ENCODE assay signal across 8 cellular contexts in genomic region chr16:68843482-68844210, GRCh38. TPM values are rescaled to one million over a fixed set of nuclear protein-coding genes. Genes with fewer than 3 reads are reported as not detected.
DNase-seq lines count a peak whose midpoint lies in the region; ATAC-seq and TF ChIP-seq lines count a peak whose summit lies in the region.

TANGO6 (plus strand) TSS chr16:68843531; CDS start chr16:68843618, 87 bp downstream.

- TF ChIP-seq POLR2A in esophagus squamous epithelium (IDR thresholded peaks at IDR 0.05), result peak in 1 of 4 donors; percentile 42

- BruUV-seq in Panc1 (replicated peaks; lab: Mats Ljungman, UMichigan), result no TSS peak

- no peaks in the 10 kb centered on the region for H3K27me3 ChIP-seq in Panc1 (ENCODE audit: control insufficient read depth, insufficient read depth, low read length)
- no peaks in the 10 kb centered on the region for H3K27me3 ChIP-seq in esophagus squamous epithelium

- H3K4me3 ChIP-seq in Panc1 (ENCODE audit: low read depth in 2 of 2, low read length in 2 of 2), result peak within 1 kb of the TSS; percentile 83 to 87
- H3K4me3 ChIP-seq in esophagus squamous epithelium, result peak within 1 kb of the TSS; percentile 83 to 100 (median 92)

- in situ Hi-C loops in KBM-7 (cut with MboI; ENCODE audit: low pct_unique_long_range_greater_than_20kb, low sequenced_read_pairs) (no loop called here), Panc1 (cut with HindIII; ENCODE audit: low pct_unique_long_range_greater_than_20kb, low sequenced_read_pairs) (no loop called here)

- peaks cover 5% of the 10 kb centered on the region for H3K36me3 Mint-ChIP-seq in activated T-cell treated with anti-CD3 and anti-CD28 coated beads, Interleukin-2, amount 50 U/mL, for 4 hours (ENCODE audit: insufficient read depth)
- peaks cover 10% of the 10 kb centered on the region for H3K36me3 Mint-ChIP-seq in stimulated activated effector memory CD8-positive, alpha-beta T cell treated with anti-CD3 and anti-CD28 coated beads, Interleukin-12 subunit alpha, Interleukin-12 subunit beta, amount 100 ng/mL, for 72 hours

- intact Hi-C loops in Panc1 (cut with micrococcal nuclease; ENCODE audit: unreplicated experiment), result no loop called here
- intact Hi-C loops in esophagus squamous epithelium (cut with DNase I), result no loop called here

- WGBS in esophagus squamous epithelium, 2 donors, result 0 to 2% methylated on average over 6 to 8 of the region's 55 CpGs

- H3K4me3 Mint-ChIP-seq in activated T-cell treated with anti-CD3 and anti-CD28 coated beads, Interleukin-2, amount 50 U/mL, for 4 hours, result peak within 1 kb of the TSS; percentile 98
- H3K4me3 Mint-ChIP-seq in stimulated activated effector memory CD8-positive, alpha-beta T cell treated with anti-CD3 and anti-CD28 coated beads, Interleukin-12 subunit alpha, Interleukin-12 subunit beta, amount 100 ng/mL, for 72 hours, result peak within 1 kb of the TSS; percentile 91

- DNase-seq in DMS53 (lab: John Stamatoyannopoulos, UW) (peak; percentile 82), KBM-7 (peak; percentile 88), Panc1 (ENCODE audit: low read depth, low spot score) (peak; percentile 12), esophagus squamous epithelium (lab: John Stamatoyannopoulos, UW) (peak; percentile 25), myocyte (ENCODE audit: low read depth) (peak; percentile 88)
- peak; percentile 95 for DNase-seq in activated T-cell treated with anti-CD3 and anti-CD28 coated beads, Interleukin-2, amount 50 U/mL, for 4 hours
- DNase-seq in stimulated activated effector memory CD8-positive, alpha-beta T cell treated with anti-CD3 and anti-CD28 coated beads, Interleukin-12 subunit alpha, Interleukin-12 subunit beta, amount 100 ng/mL, for 72 hours (ENCODE audit: low spot score in 2 of 2), result peak; percentile 82 to 97

- H3K27ac Mint-ChIP-seq in stimulated activated effector memory CD8-positive, alpha-beta T cell treated with anti-CD3 and anti-CD28 coated beads, Interleukin-12 subunit alpha, Interleukin-12 subunit beta, amount 100 ng/mL, for 72 hours, result peak within 1 kb of the TSS; percentile 91

- POLR2A ChIA-PET in Panc1 (lab: Charles Lee), result interaction anchor here (0.7 to 0.9 kb wide), 2 partner anchors 8 to 253 kb away, joined by 3 to 6 read pairs; no protein-coding TSS in a partner anchor

- H3K4me1 ChIP-seq in Panc1 (ENCODE audit: control insufficient read depth, insufficient read depth, low read length) (peaks cover 4% of the 10 kb centered on the region), esophagus squamous epithelium (peaks cover 0 to 25% (median 7%) of the 10 kb centered on the region in 3 donors)

- ATAC-seq in GM21717 (IDR thresholded peaks at IDR 0.05; ENCODE audit: unreplicated experiment) (peak; percentile 84), Panc1 (peak; percentile 97)
- peak; percentile 95 for ATAC-seq in activated T-cell treated with anti-CD3 and anti-CD28 coated beads, Interleukin-2, amount 50 U/mL, for 4 hours
- peak; percentile 94 for ATAC-seq in stimulated activated effector memory CD8-positive, alpha-beta T cell treated with anti-CD3 and anti-CD28 coated beads, Interleukin-12 subunit alpha, Interleukin-12 subunit beta, amount 100 ng/mL, for 72 hours

- H3K9me3 Mint-ChIP-seq in activated T-cell treated with anti-CD3 and anti-CD28 coated beads, Interleukin-2, amount 50 U/mL, for 4 hours, result no peaks in the 10 kb centered on the region
- H3K9me3 Mint-ChIP-seq in stimulated activated effector memory CD8-positive, alpha-beta T cell treated with anti-CD3 and anti-CD28 coated beads, Interleukin-12 subunit alpha, Interleukin-12 subunit beta, amount 100 ng/mL, for 72 hours, result no peaks in the 10 kb centered on the region

- no peaks in the 10 kb centered on the region for H3K27me3 Mint-ChIP-seq in activated T-cell treated with anti-CD3 and anti-CD28 coated beads, Interleukin-2, amount 50 U/mL, for 4 hours (ENCODE audit: low read depth)

- TF ChIP-seq CTCF in Panc1 (IDR thresholded peaks at IDR 0.05), result no peak; the same call in 1 of the 2 replicates
- peak in 1 of 6 experiments; percentile 20 for TF ChIP-seq CTCF in esophagus squamous epithelium (IDR thresholded peaks at IDR 0.05)

- CTCF ChIA-PET in Panc1 (lab: Charles Lee), result interaction anchor here (0.7 kb wide), 1 partner anchor 133 kb away, joined by 3 read pairs; no protein-coding TSS in a partner anchor

- H3K9me3 ChIP-seq in Panc1 (ENCODE audit: control insufficient read depth, insufficient read depth, low read depth, low read length), result no peaks in the 10 kb centered on the region
- no peaks in the 10 kb centered on the region for H3K9me3 ChIP-seq in esophagus squamous epithelium

- peaks cover 36% of the 10 kb centered on the region for H3K4me1 Mint-ChIP-seq in activated T-cell treated with anti-CD3 and anti-CD28 coated beads, Interleukin-2, amount 50 U/mL, for 4 hours (ENCODE audit: low read depth)
- H3K4me1 Mint-ChIP-seq in stimulated activated effector memory CD8-positive, alpha-beta T cell treated with anti-CD3 and anti-CD28 coated beads, Interleukin-12 subunit alpha, Interleukin-12 subunit beta, amount 100 ng/mL, for 72 hours, result peaks cover 30% of the 10 kb centered on the region

- H3K27ac ChIP-seq in Panc1 (ENCODE audit: low read length) (peak within 1 kb of the TSS; percentile 90), esophagus squamous epithelium (peak within 1 kb of the TSS; percentile 82 to 95 (median 90))

- H3K36me3 ChIP-seq in Panc1 (ENCODE audit: control insufficient read depth, insufficient read depth, low read length) (no peaks in the 10 kb centered on the region; the same call in 1 of the 2 replicates), esophagus squamous epithelium (no peaks in the 10 kb centered on the region)

RNA-seq across cellular contexts. Expression of gene TANGO6, which starts in this region (rescaled TPM):
- total RNA-seq in Panc1 (2021; ENCODE audit: unreplicated experiment) (11.0 TPM), esophagus squamous epithelium (10 to 100 TPM in 2 of 4 donors, 1 to 10 TPM in 2; 5.5 to 15.8 (median 10.1) TPM), myocyte (10.0 and 11.4 TPM in 2 replicates)
- 5.7 TPM for polyA plus RNA-seq in Panc1 (2012; ENCODE audit: insufficient read length)
- total RNA-seq in activated T-cell treated with anti-CD3 and anti-CD28 coated beads, Interleukin-2, amount 50 U/mL, for 4 hours, result 10 to 100 TPM; 29.6 to 37.7 (median 33.4) TPM
- 13.4 TPM for polyA plus RNA-seq in myocyte (2012)

Comparison
In these comparisons a context has a peak if more than half of its experiments do, and no peak if none do; other contexts are left out.
1. Peak in every context shown above with its lines: DNase-seq, ATAC-seq, H3K4me3 ChIP-seq and H3K27ac ChIP-seq.
2. DNase-seq: peak in every context shown above with its lines; median percentile 95 in activated T-cell treated with anti-CD3 and anti-CD28 coated beads, Interleukin-2, amount 50 U/mL, for 4 hours; 90 in stimulated activated effector memory CD8-positive, alpha-beta T cell treated with anti-CD3 and anti-CD28 coated beads, Interleukin-12 subunit alpha, Interleukin-12 subunit beta, amount 100 ng/mL, for 72 hours; 88 in KBM-7; 88 in myocyte; 82 in DMS53; 25 in esophagus squamous epithelium; 12 in Panc1.